ENCODE assay signal across 8 cellular contexts in the genomic region with DNA sequence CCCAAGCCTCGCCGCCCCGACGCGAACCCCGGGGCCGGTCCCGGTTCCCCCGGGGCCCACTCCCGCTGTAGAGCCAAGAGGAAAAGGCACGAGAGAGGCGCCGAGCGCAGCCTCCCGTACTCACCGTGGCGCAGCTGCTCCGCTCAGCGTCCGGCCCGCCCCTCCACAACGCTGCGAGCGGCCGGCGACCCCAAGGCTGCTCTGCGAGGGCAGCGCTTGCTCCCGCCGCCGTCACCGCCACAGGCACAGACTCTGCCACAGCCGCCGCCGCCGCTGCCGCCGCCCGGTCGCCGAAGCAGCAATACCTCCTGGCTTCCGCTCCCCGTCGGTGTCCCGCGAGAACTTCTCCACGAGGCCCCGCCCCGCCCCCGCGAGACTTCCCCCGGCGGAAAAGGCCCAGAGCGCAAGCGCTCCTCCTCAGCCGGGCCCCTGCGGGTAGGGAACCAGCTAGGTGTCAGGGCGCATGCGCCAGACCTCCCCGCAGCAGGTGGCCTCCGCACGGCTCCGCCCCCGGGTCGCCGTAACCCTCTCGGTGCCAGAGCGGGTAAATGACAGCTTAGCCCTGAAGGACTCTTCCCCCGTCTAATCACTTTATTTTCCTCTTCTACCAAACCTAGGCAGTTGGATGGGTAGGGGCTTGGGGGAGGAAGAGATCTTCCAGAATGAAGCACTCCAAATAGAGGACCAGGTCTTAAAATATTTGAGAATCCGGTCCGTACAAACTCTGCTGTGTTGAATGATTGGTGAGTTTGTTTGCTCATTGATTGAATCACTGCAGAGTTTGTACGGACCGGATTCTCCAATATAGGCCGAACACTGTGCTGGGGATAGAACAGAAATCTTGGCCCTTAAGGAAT. TPM values are rescaled to one million over a fixed set of nuclear protein-coding genes. Genes with fewer than 3 reads are reported as not detected.
DNase-seq lines count a peak whose midpoint lies in the region; ATAC-seq and TF ChIP-seq lines count a peak whose summit lies in the region.

A gene (minus strand): TSS at position 314 of the 857 bp plus-strand sequence. CDS start 12,050 bp downstream, outside the sequence.

- peak; percentile 92 for DNase-seq in NCI-H1105 treated with DMSO at 0.1 percent for 48 hours (lab: John Stamatoyannopoulos, UW)
- DNase-seq in SKM-1 treated with dmso at 0.1 percent for 144 hours (lab: John Stamatoyannopoulos, UW; ENCODE audit: unreplicated experiment), result peak; percentile 96
- DNase-seq in glomerular visceral epithelial cell (ENCODE audit: extremely low spot score), result peak; percentile 98
- DNase-seq in omental fat pad (ENCODE audit: low spot score), result peak; percentile 87

- peaks cover 38% of the 10 kb centered on the region for H3K4me1 Mint-ChIP-seq in activated naive CD8-positive, alpha-beta T cell (ENCODE audit: low read depth)

- H3K27me3 Mint-ChIP-seq in activated naive CD8-positive, alpha-beta T cell, result no peaks in the 10 kb centered on the region

- peak within 1 kb of the TSS; percentile 98 for H3K27ac Mint-ChIP-seq in activated naive CD8-positive, alpha-beta T cell

- H3K4me3 ChIP-seq in GM08714 (ENCODE audit: low read length), result peak within 1 kb of the TSS; percentile 94

- peak within 1 kb of the TSS; percentile 99 for H3K4me3 Mint-ChIP-seq in activated naive CD8-positive, alpha-beta T cell

- no peaks in the 10 kb centered on the region for H3K9me3 Mint-ChIP-seq in activated naive CD8-positive, alpha-beta T cell (ENCODE audit: low read depth)

- H3K27ac ChIP-seq in temporal lobe (ENCODE audit: low read depth, low read length), result peak within 1 kb of the TSS; percentile 56

- H3K36me3 Mint-ChIP-seq in activated naive CD8-positive, alpha-beta T cell, result no peaks in the 10 kb centered on the region

- ATAC-seq in HG02623 (IDR thresholded peaks at IDR 0.05; ENCODE audit: unreplicated experiment) (peak; percentile 80), omental fat pad (ENCODE audit: low FRiP score) (peak; percentile 97)

- no peak for TF ChIP-seq CTCF in omental fat pad (IDR thresholded peaks at IDR 0.05)

RNA-seq across cellular contexts. Expression of the gene that starts here (rescaled TPM):
- total RNA-seq in omental fat pad (100 to 1,000 TPM in 2 of 4 donors, 10 to 100 TPM in 2; 87.4 to 152 (median 108) TPM), temporal lobe (151 TPM)

Comparison
In these comparisons a context has a peak if more than half of its experiments do, and no peak if none do; other contexts are left out.
1. Peak in every context shown above with its lines: DNase-seq, ATAC-seq, H3K4me3 ChIP-seq and H3K27ac ChIP-seq.